ENCODE assay signal across 38 cellular contexts in genomic region chr4:41799126-41799525, GRCh38. TPM values are rescaled to one million over a fixed set of nuclear protein-coding genes. Genes with fewer than 3 reads are reported as not detected.
"Had no signal": no experiment of that assay in that cellular context is flagged by ENCODE, and none has a peak within 500 bp of the region (broad histone marks: within the 10 kb centered on the region; RNA-seq: fewer than 3 reads in every experiment).

No MANE protein-coding gene starts in this region.

- H3K27ac Mint-ChIP-seq: activated B cell treated with CpG ODN at 0.5 μM for 24 hours; activated CD4-positive, alpha-beta memory T cell treated with anti-CD3 and anti-CD28 coated beads for 36 hours; activated CD8-positive, alpha-beta memory T cell treated with anti-CD3 and anti-CD28 coated beads, Interleukin-2, amount 10 ng/mL, durations not matched to agents 7 days and 5 days; activated CD8-positive, alpha-beta T cell treated with anti-CD3 and anti-CD28 coated beads, Interleukin-2, amount 10 ng/mL, durations not matched to agents 7 days and 5 days; activated naive CD4-positive, alpha-beta T cell treated with anti-CD3 and anti-CD28 coated beads, Interleukin-2, amount 10 ng/mL, durations not matched to agents 7 days and 5 days; activated naive CD4-positive, alpha-beta T cell treated with anti-CD3 and anti-CD28 coated beads, Interleukin-2, amount 50 U/mL, for 72 hours; activated naive CD8-positive, alpha-beta T cell treated with anti-CD3 and anti-CD28 coated beads, Interleukin-2, amount 10 ng/mL, durations not matched to agents 7 days and 5 days; activated T-cell treated with anti-CD3 and anti-CD28 coated beads, Interleukin-2, amount 50 U/mL, for 24 hours; activated T-cell treated with anti-CD3 and anti-CD28 coated beads, Interleukin-2, amount 50 U/mL, for 72 hours; effector memory CD8-positive, alpha-beta T cell had no signal

- ATAC-seq: activated CD4-positive, CD25-positive, alpha-beta regulatory T cell treated with anti-CD3 and anti-CD28 coated beads, Interleukin-2, amount 50 U/mL, for 24 hours; activated CD8-positive, alpha-beta memory T cell treated with anti-CD3 and anti-CD28 coated beads, Interleukin-2, amount 10 ng/mL, durations not matched to agents 7 days and 5 days; activated CD8-positive, alpha-beta T cell treated with anti-CD3 and anti-CD28 coated beads, Interleukin-2, amount 10 ng/mL, durations not matched to agents 7 days and 5 days; activated naive CD4-positive, alpha-beta T cell treated with anti-CD3 and anti-CD28 coated beads, Interleukin-2, amount 50 U/mL, for 72 hours; activated T-cell treated with anti-CD3 and anti-CD28 coated beads, Interleukin-2, amount 50 U/mL, for 72 hours; effector memory CD8-positive, alpha-beta T cell; gastroesophageal sphincter had no signal

- H3K36me3 Mint-ChIP-seq: activated CD4-positive, alpha-beta memory T cell treated with anti-CD3 and anti-CD28 coated beads for 36 hours; activated CD8-positive, alpha-beta memory T cell treated with anti-CD3 and anti-CD28 coated beads, Interleukin-2, amount 10 ng/mL, durations not matched to agents 7 days and 5 days; activated naive CD4-positive, alpha-beta T cell treated with anti-CD3 and anti-CD28 coated beads, Interleukin-2, amount 10 ng/mL, durations not matched to agents 7 days and 5 days; activated naive CD8-positive, alpha-beta T cell treated with anti-CD3 and anti-CD28 coated beads, Interleukin-2, amount 10 ng/mL, durations not matched to agents 7 days and 5 days had no signal

- H3K27me3 Mint-ChIP-seq: activated naive CD4-positive, alpha-beta T cell treated with anti-CD3 and anti-CD28 coated beads, Interleukin-2, amount 10 ng/mL, durations not matched to agents 7 days and 5 days; activated naive CD8-positive, alpha-beta T cell treated with anti-CD3 and anti-CD28 coated beads, Interleukin-2, amount 10 ng/mL, durations not matched to agents 7 days and 5 days; effector memory CD8-positive, alpha-beta T cell had no signal

- H3K27me3 ChIP-seq: brain microvascular endothelial cell had no signal

- DNase-seq: activated B cell treated with CpG ODN at 0.5 μM for 24 hours; activated CD4-positive, alpha-beta memory T cell treated with anti-CD3 and anti-CD28 coated beads for 36 hours; activated CD4-positive, alpha-beta T cell treated with anti-CD3 and anti-CD28 coated beads for 48 hours; activated CD8-positive, alpha-beta memory T cell treated with anti-CD3 and anti-CD28 coated beads, Interleukin-2, amount 10 ng/mL, durations not matched to agents 7 days and 5 days; activated CD8-positive, alpha-beta memory T cell treated with anti-CD3 and anti-CD28 coated beads, Interleukin-2, amount 50 U/mL, for 4 hours; activated CD8-positive, alpha-beta T cell treated with anti-CD3 and anti-CD28 coated beads, Interleukin-2, amount 10 ng/mL, durations not matched to agents 7 days and 5 days; activated gamma-delta T cell; activated naive CD4-positive, alpha-beta T cell; activated naive CD4-positive, alpha-beta T cell treated with anti-CD3 and anti-CD28 coated beads, Interleukin-2, amount 10 ng/mL, durations not matched to agents 7 days and 5 days; activated naive CD8-positive, alpha-beta T cell treated with anti-CD3 and anti-CD28 coated beads, Interleukin-2, amount 10 ng/mL, durations not matched to agents 7 days and 5 days; activated T-cell treated with anti-CD3 and anti-CD28 coated beads, Interleukin-2, amount 50 U/mL, for 24 hours; activated T-cell treated with anti-CD3 and anti-CD28 coated beads, Interleukin-2, amount 50 U/mL, for 72 hours; amniotic stem cell; anterior cingulate cortex; brain microvascular endothelial cell; cortex of kidney; dermis blood vessel endothelial cell; effector CD4-positive, alpha-beta T cell; effector memory CD8-positive, alpha-beta T cell; esophagus squamous epithelium; foreskin melanocyte; T-helper 2 cell had no signal

- H3K4me3 Mint-ChIP-seq: activated B cell treated with CpG ODN at 0.5 μM for 24 hours; activated CD4-positive, alpha-beta memory T cell treated with anti-CD3 and anti-CD28 coated beads for 36 hours; activated CD8-positive, alpha-beta memory T cell treated with anti-CD3 and anti-CD28 coated beads, Interleukin-2, amount 10 ng/mL, durations not matched to agents 7 days and 5 days; activated CD8-positive, alpha-beta T cell treated with anti-CD3 and anti-CD28 coated beads, Interleukin-2, amount 10 ng/mL, durations not matched to agents 7 days and 5 days; activated naive CD4-positive, alpha-beta T cell treated with anti-CD3 and anti-CD28 coated beads, Interleukin-2, amount 10 ng/mL, durations not matched to agents 7 days and 5 days; activated naive CD8-positive, alpha-beta T cell treated with anti-CD3 and anti-CD28 coated beads, Interleukin-2, amount 10 ng/mL, durations not matched to agents 7 days and 5 days; activated T-cell treated with anti-CD3 and anti-CD28 coated beads, Interleukin-2, amount 50 U/mL, for 24 hours; activated T-cell treated with anti-CD3 and anti-CD28 coated beads, Interleukin-2, amount 50 U/mL, for 72 hours; effector memory CD8-positive, alpha-beta T cell had no signal

- H3K4me1 ChIP-seq: esophagus squamous epithelium had no signal

- H3K9me3 ChIP-seq: esophagus squamous epithelium, gastroesophageal sphincter had no signal

- H3K4me3 ChIP-seq: esophagus squamous epithelium, gastroesophageal sphincter had no signal

- H3K9me3 Mint-ChIP-seq: activated B cell treated with CpG ODN at 0.5 μM for 24 hours; activated CD4-positive, alpha-beta memory T cell treated with anti-CD3 and anti-CD28 coated beads for 36 hours; activated naive CD4-positive, alpha-beta T cell treated with anti-CD3 and anti-CD28 coated beads, Interleukin-2, amount 10 ng/mL, durations not matched to agents 7 days and 5 days; activated naive CD8-positive, alpha-beta T cell treated with anti-CD3 and anti-CD28 coated beads, Interleukin-2, amount 10 ng/mL, durations not matched to agents 7 days and 5 days; activated T-cell treated with anti-CD3 and anti-CD28 coated beads, Interleukin-2, amount 50 U/mL, for 24 hours had no signal

- H3K4me1 Mint-ChIP-seq: activated B cell treated with CpG ODN at 0.5 μM for 24 hours; activated CD8-positive, alpha-beta memory T cell treated with anti-CD3 and anti-CD28 coated beads, Interleukin-2, amount 10 ng/mL, durations not matched to agents 7 days and 5 days; activated naive CD4-positive, alpha-beta T cell treated with anti-CD3 and anti-CD28 coated beads, Interleukin-2, amount 10 ng/mL, durations not matched to agents 7 days and 5 days; activated naive CD8-positive, alpha-beta T cell treated with anti-CD3 and anti-CD28 coated beads, Interleukin-2, amount 10 ng/mL, durations not matched to agents 7 days and 5 days had no signal

- H3K27ac ChIP-seq: brain microvascular endothelial cell, epithelial cell of prostate, esophagus squamous epithelium, gastroesophageal sphincter, VCaP had no signal

- H3K36me3 ChIP-seq: brain microvascular endothelial cell, esophagus squamous epithelium, gastroesophageal sphincter had no signal

RNA-seq across cellular contexts. Expression of gene PHOX2B, which starts 50.6 kb away (rescaled TPM):
- total RNA-seq: activated B cell treated with CpG ODN at 0.5 μM for 24 hours; activated CD4-positive, alpha-beta memory T cell treated with anti-CD3 and anti-CD28 coated beads for 36 hours; activated CD8-positive, alpha-beta memory T cell treated with anti-CD3 and anti-CD28 coated beads for 36 hours; activated CD8-positive, alpha-beta memory T cell treated with anti-CD3 and anti-CD28 coated beads, Interleukin-2, amount 10 ng/mL, durations not matched to agents 7 days and 5 days; activated CD8-positive, alpha-beta T cell treated with anti-CD3 and anti-CD28 coated beads, Interleukin-2, amount 10 ng/mL, durations not matched to agents 7 days and 5 days; activated naive CD4-positive, alpha-beta T cell treated with anti-CD3 and anti-CD28 coated beads, Interleukin-2, amount 50 U/mL, for 72 hours; activated naive CD8-positive, alpha-beta T cell treated with anti-CD3 and anti-CD28 coated beads, Interleukin-2, amount 10 ng/mL, durations not matched to agents 7 days and 5 days; activated T-cell treated with anti-CD3 and anti-CD28 coated beads, Interleukin-2, amount 50 U/mL, for 72 hours; astrocyte; bronchial epithelial cell; cardiac septum; chondrocyte; dermis blood vessel endothelial cell; endothelial cell of umbilical vein; esophagus squamous epithelium; fibroblast of lung; fibroblast of villous mesenchyme; glomerular endothelial cell; T-helper 1 cell treated with Interleukin-12 subunit alpha and Interleukin-12 subunit beta and Interleukin-4 antibody, amounts not matched to agents 30 ng/mL and 1 ng/mL, for 36 hours had no signal
- polyA plus RNA-seq: endothelial cell of umbilical vein, esophagus, fibroblast of lung had no signal
